In genomic region chr5:113060410-113061025, GRCh38 we compare ENCODE assay signal across 13 cellular contexts.
A peak's percentile ranks its signal among the peaks of the same experiment; 100 is the strongest.
DNase-seq lines count a peak whose midpoint lies in the region; ATAC-seq, FAIRE-seq and TF ChIP-seq lines count a peak whose summit lies in the region.
"Had no signal": no experiment of that assay in that cellular context is flagged by ENCODE, and none has a peak within 500 bp of the region (broad histone marks: within the 10 kb centered on the region; RNA-seq: fewer than 3 reads in every experiment).

No MANE protein-coding gene starts in this region.

- H3K9me3 ChIP-seq in CD8-positive, alpha-beta T cell (ENCODE audit: low read length), result no peaks in the 10 kb centered on the region
- H3K9me3 ChIP-seq in endothelial cell of umbilical vein (replicated peaks; ENCODE audit: control insufficient read depth, insufficient read depth, low read length) (no peaks in the 10 kb centered on the region), parathyroid adenoma (ENCODE audit: control insufficient read depth, low read length) (no peaks in the 10 kb centered on the region)

- no peaks in the 10 kb centered on the region for H3K9me1 ChIP-seq in endothelial cell of umbilical vein (replicated peaks; ENCODE audit: control insufficient read depth, extremely low read depth, insufficient read depth, low read length)

- no peak for DNase-seq in CD8-positive, alpha-beta T cell
- DNase-seq in endothelial cell of umbilical vein (ENCODE audit: low read depth, low spot score) (no peak), NCI-H1417 (lab: John Stamatoyannopoulos, UW) (no peak), OCI-M2 (lab: John Stamatoyannopoulos, UW; ENCODE audit: unreplicated experiment) (no peak)
- no peak for DNase-seq in activated CD4-positive, alpha-beta T cell treated with anti-CD3 and anti-CD28 coated beads, Interleukin-2, amount 50 U/mL, for 48 hours
- DNase-seq: Karpas-422, MM.1S, NCI-H1105, NCI-H187, NCI-H510A treated with DMSO at 0.1 percent for 48 hours had no signal

- POLR2A ChIA-PET in CD8-positive, alpha-beta T cell (lab: Charles Lee), result interaction anchor here (0.6 to 6.3 kb wide), 4 partner anchors 8 to 462 kb away, joined by 3 to 29 read pairs (median 4); no protein-coding TSS in a partner anchor
- POLR2A ChIA-PET in endothelial cell of umbilical vein (lab: Charles Lee), result no interaction called here

- TF ChIP-seq CTCF in CD8-positive, alpha-beta T cell (IDR thresholded peaks at IDR 0.05), result no peak
- no peak for TF ChIP-seq CTCF in endothelial cell of umbilical vein (IDR thresholded peaks at IDR 0.05; ENCODE audit: extremely low read depth in 1 of 2, insufficient read depth in 1 of 2, low read depth in 1 of 2, low read length in 2 of 2)
- TF ChIP-seq CTCF in parathyroid adenoma (IDR thresholded peaks at IDR 0.05), result no peak

- FAIRE-seq in endothelial cell of umbilical vein (lab: Jason Lieb, UNC), result peak; percentile 62
- FAIRE-seq: H54 had no signal

- no peaks in the 10 kb centered on the region for H3K27me3 Mint-ChIP-seq in CD8-positive, alpha-beta T cell (ENCODE audit: low read depth)

- H3K27ac Mint-ChIP-seq in CD8-positive, alpha-beta T cell, result peak overlapping the region; percentile 55

- H3K9ac ChIP-seq in endothelial cell of umbilical vein (replicated peaks; ENCODE audit: extremely low read depth, insufficient read depth, low read length) (no peak overlapping the region), parathyroid adenoma (no peak overlapping the region)

- no peak overlapping the region for H3K4me3 Mint-ChIP-seq in CD8-positive, alpha-beta T cell

- H3K4me1 ChIP-seq in CD8-positive, alpha-beta T cell (ENCODE audit: insufficient read depth, low read length), result peaks cover 48% of the 10 kb centered on the region
- H3K4me1 ChIP-seq in endothelial cell of umbilical vein (ENCODE audit: control insufficient read depth, extremely low read depth, insufficient read depth, low read length) (peaks cover 16% of the 10 kb centered on the region), parathyroid adenoma (peaks cover 83% of the 10 kb centered on the region)

- ATAC-seq in CD8-positive, alpha-beta T cell, result no peak

- BruUV-seq in endothelial cell of umbilical vein (replicated peaks; lab: Mats Ljungman, UMichigan), result no TSS peak

- no peak overlapping the region for H3K27ac ChIP-seq in CD8-positive, alpha-beta T cell (ENCODE audit: low read depth, low read length)
- H3K27ac ChIP-seq in endothelial cell of umbilical vein (ENCODE audit: insufficient read depth, low read depth, low read length) (no peak overlapping the region), parathyroid adenoma (peak overlapping the region; percentile 94)

- CTCF ChIA-PET in CD8-positive, alpha-beta T cell (lab: Charles Lee), result interaction anchor here (0.9 to 8.3 kb wide), 5 partner anchors 11 to 270 kb away, joined by 3 to 81 read pairs (median 5); no protein-coding TSS in a partner anchor
- CTCF ChIA-PET in endothelial cell of umbilical vein (lab: Charles Lee), result interaction anchor here (1.3 to 2.4 kb wide), 3 partner anchors 9 to 64 kb away, joined by 3 to 17 read pairs (median 15); no protein-coding TSS in a partner anchor

- intact Hi-C loops in CD8-positive, alpha-beta T cell (cut with DNase I, micrococcal nuclease), result no loop called here
- intact Hi-C loops in endothelial cell of umbilical vein (cut with micrococcal nuclease), result no loop called here

- no peaks in the 10 kb centered on the region for H3K9me3 Mint-ChIP-seq in CD8-positive, alpha-beta T cell

- H3K4me2 ChIP-seq in endothelial cell of umbilical vein (ENCODE audit: insufficient read depth, low read length) (no peak overlapping the region), parathyroid adenoma (ENCODE audit: low read length) (no peak overlapping the region)

- TF ChIP-seq POLR2A in endothelial cell of umbilical vein (IDR thresholded peaks at IDR 0.05; ENCODE audit: low read depth, low read length), result no peak

- H4K20me1 ChIP-seq in endothelial cell of umbilical vein (replicated peaks; ENCODE audit: control insufficient read depth, extremely low read depth, insufficient read depth, low read length), result no peaks in the 10 kb centered on the region

- no peaks in the 10 kb centered on the region for H3K36me3 ChIP-seq in CD8-positive, alpha-beta T cell (ENCODE audit: insufficient read depth, low read length)
- H3K36me3 ChIP-seq in endothelial cell of umbilical vein (ENCODE audit: control insufficient read depth in 2 of 2, extremely low read depth in 1 of 2, insufficient read depth in 2 of 2, low read length in 2 of 2), result peaks cover 8% of the 10 kb centered on the region in 2 experiments
- no peaks in the 10 kb centered on the region for H3K36me3 ChIP-seq in parathyroid adenoma (ENCODE audit: control insufficient read depth, insufficient read depth, low read length)

- H3K4me3 ChIP-seq in CD8-positive, alpha-beta T cell (ENCODE audit: low read depth, low read length), result no peak overlapping the region
- no peak overlapping the region for H3K4me3 ChIP-seq in endothelial cell of umbilical vein (replicated peaks in 1 of 3; ENCODE audit: insufficient read depth in 1 of 3, low read depth in 1 of 3, low read length in 3 of 3)
- no peak overlapping the region for H3K4me3 ChIP-seq in parathyroid adenoma (ENCODE audit: low read depth, low read length)

- peaks cover 80% of the 10 kb centered on the region for H3K4me1 Mint-ChIP-seq in CD8-positive, alpha-beta T cell (ENCODE audit: low read depth)

- H2AFZ ChIP-seq in endothelial cell of umbilical vein (ENCODE audit: low read depth, low read length), result no peak overlapping the region
- H2AFZ ChIP-seq in parathyroid adenoma, result no peak overlapping the region

- no peaks in the 10 kb centered on the region for H3K27me3 ChIP-seq in CD8-positive, alpha-beta T cell (ENCODE audit: insufficient read depth, low read length)
- H3K27me3 ChIP-seq in endothelial cell of umbilical vein (ENCODE audit: control insufficient read depth in 2 of 2, insufficient read depth in 2 of 2, low read length in 2 of 2) (no peaks in the 10 kb centered on the region), parathyroid adenoma (ENCODE audit: control insufficient read depth, insufficient read depth, low read length) (no peaks in the 10 kb centered on the region)

- no peaks in the 10 kb centered on the region for H3K36me3 Mint-ChIP-seq in CD8-positive, alpha-beta T cell

- dilution Hi-C loops in endothelial cell of umbilical vein (cut with MboI; ENCODE audit: extremely low pct_ligation_motif_present, low sequenced_read_pairs), result no loop called here

- H3K79me2 ChIP-seq in endothelial cell of umbilical vein (ENCODE audit: control insufficient read depth, insufficient read depth, low read length) (no peaks in the 10 kb centered on the region), parathyroid adenoma (peaks cover 43% of the 10 kb centered on the region)

TF ChIP-seq in PFSK-1, 5 proteins besides CTCF, POLR2A, EP300 and RAD21:
- no peak for TF ChIP-seq FOXP2 (optimal IDR thresholded peaks at IDR 0.05; ENCODE audit: borderline replicate concordance, extremely low read depth, extremely low read length, insufficient read depth)
- peak; percentile 49; the same call in 1 of the 2 replicates for TF ChIP-seq POLR2AphosphoS5 (IDR thresholded peaks at IDR 0.05; ENCODE audit: low read depth, low read length)

TF ChIP-seq in endothelial cell of umbilical vein, 7 proteins besides CTCF, POLR2A, EP300 and RAD21:
- no peak for TF ChIP-seq MAX (IDR thresholded peaks at IDR 0.05; ENCODE audit: insufficient read depth, insufficient read length)
- TF ChIP-seq FOS (IDR thresholded peaks at IDR 0.05; ENCODE audit: borderline replicate concordance, insufficient read depth, low read length), result no peak
- no peak for TF ChIP-seq MYC (IDR thresholded peaks at IDR 0.05; ENCODE audit: low read depth, low read length)
- TF ChIP-seq POLR2AphosphoS5 (IDR thresholded peaks at IDR 0.05; ENCODE audit: insufficient read depth, low read depth, low read length), result no peak
